9 cellular contexts compared by ENCODE assay signal in the genomic region with DNA sequence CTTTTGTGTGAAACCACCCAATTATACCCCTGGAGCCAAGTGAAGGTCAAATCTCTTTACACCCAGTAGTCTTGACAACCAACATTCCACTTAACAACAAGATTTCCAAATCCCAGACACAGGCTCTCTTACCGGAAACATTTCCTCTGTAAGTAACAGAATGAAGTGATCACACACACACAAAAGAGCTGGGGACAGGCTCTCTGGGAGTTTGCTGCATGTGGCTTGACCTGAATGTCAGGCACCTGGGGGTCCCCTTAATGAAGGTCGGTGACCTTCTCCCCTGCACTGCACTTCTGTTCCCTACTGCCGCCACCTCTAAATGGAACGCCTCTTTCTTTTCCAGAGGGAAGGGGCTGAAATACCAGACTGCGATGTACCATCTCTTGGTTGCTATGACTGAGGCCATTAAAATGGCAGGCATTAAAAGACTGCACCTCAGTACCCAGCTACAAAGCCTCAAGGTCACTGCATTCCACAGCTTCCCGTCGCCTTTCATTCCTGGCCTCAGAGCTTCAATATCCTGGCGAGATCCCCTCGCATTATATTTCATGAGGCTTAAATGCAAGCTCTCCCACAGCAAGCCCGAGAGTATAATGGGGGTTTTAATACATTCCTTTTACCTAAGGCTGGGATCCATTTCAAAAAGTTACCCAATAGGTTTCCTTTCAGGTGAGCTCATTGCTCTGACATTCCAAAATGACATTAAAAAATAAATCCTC.
DNase-seq lines count a peak whose midpoint lies in the region; ATAC-seq and TF ChIP-seq lines count a peak whose summit lies in the region.
"Had no signal": no experiment of that assay in that cellular context is flagged by ENCODE, and none has a peak within 500 bp of the region (broad histone marks: within the 10 kb centered on the region; RNA-seq: fewer than 3 reads in every experiment).

No MANE protein-coding gene starts in this region.

- H3K9me3 ChIP-seq in adipocyte (ENCODE audit: control insufficient read depth, low read length) (no peaks in the 10 kb centered on the region), upper lobe of left lung (no peaks in the 10 kb centered on the region), testis (no peaks in the 10 kb centered on the region)

- no peak overlapping the region for H3K9ac ChIP-seq in adipocyte (ENCODE audit: low read length)

- TF ChIP-seq CTCF in fibroblast of the aortic adventitia (IDR thresholded peaks at IDR 0.05; ENCODE audit: insufficient read depth, low read length): no peak
- no peak for TF ChIP-seq CTCF in nephron (IDR thresholded peaks at IDR 0.05; ENCODE audit: unreplicated experiment in 3 of 3)
- TF ChIP-seq CTCF in upper lobe of left lung (IDR thresholded peaks at IDR 0.05): no peak
- TF ChIP-seq CTCF in testis (IDR thresholded peaks at IDR 0.05): no peak

- H3K36me3 Mint-ChIP-seq in nephron (ENCODE audit: low read depth): peaks cover 48% of the 10 kb centered on the region
- H3K36me3 Mint-ChIP-seq: IgD-negative memory B cell had no signal

- peak overlapping the region in 1 of 3 experiments; percentile 19 for H3K4me3 Mint-ChIP-seq in nephron

- TF ChIP-seq POLR2A in upper lobe of left lung (IDR thresholded peaks at IDR 0.05) (no peak), testis (IDR thresholded peaks at IDR 0.05) (no peak)

- H3K27me3 ChIP-seq in adipocyte (replicated peaks; ENCODE audit: control insufficient read depth, insufficient read depth, low read length) (no peaks in the 10 kb centered on the region), upper lobe of left lung (no peaks in the 10 kb centered on the region), testis (no peaks in the 10 kb centered on the region)

- WGBS in upper lobe of left lung, 2 donors: 69 to 77% methylated on average over 10 of the region's 10 CpGs
- WGBS in testis, 2 donors: 66% methylated on average over 10 of the region's 10 CpGs

- H3K4me3 ChIP-seq in adipocyte (ENCODE audit: low read length) (no peak overlapping the region), fibroblast of the aortic adventitia (ENCODE audit: low read depth, low read length) (no peak overlapping the region), upper lobe of left lung (no peak overlapping the region), testis (no peak overlapping the region)

- H3K36me3 ChIP-seq in adipocyte (ENCODE audit: control insufficient read depth, insufficient read depth, low read length, severe bottlenecking) (peaks cover 79% of the 10 kb centered on the region), upper lobe of left lung (peaks cover 0 to 23% (median 4%) of the 10 kb centered on the region in 4 donors), testis (ENCODE audit: low read depth, missing control alignments) (no peaks in the 10 kb centered on the region)

- no peak for TF ChIP-seq EP300 in upper lobe of left lung (IDR thresholded peaks at IDR 0.05)

- ATAC-seq in upper lobe of left lung (ENCODE audit: low FRiP score in 2 of 2): peak; percentile 49 to 53

- no peaks in the 10 kb centered on the region for H3K27me3 Mint-ChIP-seq in nephron (ENCODE audit: low read depth)
- H3K27me3 Mint-ChIP-seq: IgD-negative memory B cell had no signal

- H3K9me3 Mint-ChIP-seq in nephron: no peaks in the 10 kb centered on the region

- peak overlapping the region; percentile 78 to 91 (median 86) for H3K27ac Mint-ChIP-seq in nephron
- H3K27ac Mint-ChIP-seq: IgD-negative memory B cell had no signal

- DNase-seq in adipocyte (ENCODE audit: low read depth): peak; percentile 33
- DNase-seq in fibroblast of the aortic adventitia (ENCODE audit: low read depth): peak; percentile 60
- no peak for DNase-seq in upper lobe of left lung
- DNase-seq in testis: no peak
- no peak for DNase-seq in NCI-H187 (lab: John Stamatoyannopoulos, UW)
- DNase-seq in NOMO-1 treated with DMSO at 0.1 percent for 48 hours (lab: John Stamatoyannopoulos, UW; ENCODE audit: unreplicated experiment): no peak
- DNase-seq: NCI-H774 had no signal

- peaks cover 27% of the 10 kb centered on the region for H3K4me1 Mint-ChIP-seq in nephron
- H3K4me1 Mint-ChIP-seq: IgD-negative memory B cell had no signal

- peaks cover 6% of the 10 kb centered on the region for H3K4me1 ChIP-seq in adipocyte (ENCODE audit: control insufficient read depth, insufficient read depth, low read length)
- H3K4me1 ChIP-seq in upper lobe of left lung: peaks cover 10 to 20% (median 19%) of the 10 kb centered on the region in 4 donors
- H3K4me1 ChIP-seq in testis: peaks cover 12% of the 10 kb centered on the region

- H3K27ac ChIP-seq in upper lobe of left lung (peak overlapping the region in 3 of 4 donors; percentile 5 to 28 (median 14)), testis (no peak overlapping the region)

- intact Hi-C loops in testis (cut with DNase I; ENCODE audit: low total_unique reads): no loop called here

Comparison
In these comparisons a context has a peak if more than half of its experiments do, and no peak if none do; other contexts are left out.
1. DNase-seq: peak in adipocyte (single experiment) and fibroblast of the aortic adventitia (single experiment); none in upper lobe of left lung (0 of 2), testis (single experiment), NCI-H187 (0 of 2) and NOMO-1 treated with DMSO at 0.1 percent for 48 hours (single experiment).
2. H3K27ac ChIP-seq: peak in upper lobe of left lung (3 of 4); none in testis (0 of 2).